In the genomic region with DNA sequence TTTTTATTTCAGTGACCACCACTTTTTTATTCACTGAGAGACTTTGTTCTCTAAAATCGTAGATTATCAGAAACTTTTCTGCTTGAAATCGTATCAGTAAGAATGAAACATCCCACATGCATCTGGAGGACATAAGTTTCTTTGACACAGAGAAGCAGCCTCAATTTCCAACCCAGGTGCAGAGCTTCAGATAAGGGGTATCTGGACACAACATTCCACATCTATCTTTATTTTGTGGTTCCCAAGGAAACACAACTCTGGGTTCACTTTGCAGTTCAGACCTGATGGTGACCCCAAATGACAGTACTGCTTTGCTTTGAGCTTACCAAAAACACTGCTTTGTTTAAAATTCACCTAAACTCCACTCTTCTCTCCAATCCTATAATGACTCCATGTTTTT, we compare ENCODE assay signal across 16 cellular contexts.
"Had no signal": no experiment of that assay in that cellular context is flagged by ENCODE, and none has a peak within 500 bp of the region (broad histone marks: within the 10 kb centered on the region; RNA-seq: fewer than 3 reads in every experiment).

No MANE protein-coding gene starts in this region.

- H3K9me3 ChIP-seq: body of pancreas, transverse colon had no signal

- H3K27me3 ChIP-seq: body of pancreas, transverse colon had no signal

- ATAC-seq: activated CD4-positive, alpha-beta T cell treated with anti-CD3 and anti-CD28 coated beads for 36 hours; body of pancreas; left lobe of liver; naive thymus-derived CD8-positive, alpha-beta T cell; sciatic nerve; stimulated activated naive B cell treated with anti-CD40 and anti-IgM and Interleukin-4, amounts not matched to agents 10 μg/mL and 1 μg/mL and 100 μg/mL, for 72 hours had no signal

- H3K9me3 Mint-ChIP-seq: activated B cell treated with CpG ODN at 0.5 μM for 24 hours; activated naive CD4-positive, alpha-beta T cell treated with anti-CD3 and anti-CD28 coated beads for 36 hours; naive thymus-derived CD8-positive, alpha-beta T cell; stimulated activated naive B cell treated with anti-CD40 and anti-IgM and Interleukin-4, amounts not matched to agents 10 μg/mL and 1 μg/mL and 100 μg/mL, for 72 hours had no signal

- H3K36me3 ChIP-seq: transverse colon had no signal

- H3K27ac Mint-ChIP-seq: activated B cell treated with CpG ODN at 0.5 μM for 24 hours; activated naive CD4-positive, alpha-beta T cell treated with anti-CD3 and anti-CD28 coated beads for 36 hours; naive thymus-derived CD8-positive, alpha-beta T cell; stimulated activated naive B cell treated with anti-CD40 and anti-IgM and Interleukin-4, amounts not matched to agents 10 μg/mL and 1 μg/mL and 100 μg/mL, for 72 hours had no signal

- H3K27me3 Mint-ChIP-seq: activated B cell treated with CpG ODN at 0.5 μM for 24 hours; activated CD4-positive, alpha-beta T cell treated with anti-CD3 and anti-CD28 coated beads for 36 hours; naive thymus-derived CD8-positive, alpha-beta T cell; stimulated activated naive B cell treated with anti-CD40 and anti-IgM and Interleukin-4, amounts not matched to agents 10 μg/mL and 1 μg/mL and 100 μg/mL, for 72 hours had no signal

- H3K4me3 ChIP-seq: body of pancreas, lung, transverse colon had no signal

- DNase-seq: activated B cell treated with CpG ODN at 0.5 μM for 24 hours; activated CD4-positive, alpha-beta T cell treated with anti-CD3 and anti-CD28 coated beads for 36 hours; activated CD4-positive, alpha-beta T cell treated with anti-CD3 and anti-CD28 coated beads, Interleukin-2, amount 50 U/mL, for 4 hours; activated CD8-positive, alpha-beta memory T cell treated with anti-CD3 and anti-CD28 coated beads, Interleukin-2, amount 50 U/mL, for 48 hours; activated naive CD4-positive, alpha-beta T cell treated with anti-CD3 and anti-CD28 coated beads for 36 hours; activated T-cell treated with anti-CD3 and anti-CD28 coated beads, Interleukin-2, amount 50 U/mL, for 48 hours; anterior cingulate cortex; body of pancreas; naive thymus-derived CD8-positive, alpha-beta T cell; stimulated activated CD4-positive, alpha-beta T cell treated with anti-CD3 and anti-CD28 coated beads, Interleukin-15, amount 100 ng/mL, for 24 hours; stimulated activated naive B cell treated with anti-CD40 and anti-IgM and Interleukin-4, amounts not matched to agents 10 μg/mL and 1 μg/mL and 100 μg/mL, for 72 hours; transverse colon had no signal

- H3K4me2 ChIP-seq: smooth muscle cell had no signal

- H3K36me3 Mint-ChIP-seq: naive thymus-derived CD8-positive, alpha-beta T cell had no signal

- H3K4me3 Mint-ChIP-seq: activated B cell treated with CpG ODN at 0.5 μM for 24 hours; stimulated activated naive B cell treated with anti-CD40 and anti-IgM and Interleukin-4, amounts not matched to agents 10 μg/mL and 1 μg/mL and 100 μg/mL, for 72 hours had no signal
